19 cellular contexts compared by ENCODE assay signal in genomic region chr10:6513509-6513908, GRCh38.
DNase-seq lines count a peak whose midpoint lies in the region; ATAC-seq and TF ChIP-seq lines count a peak whose summit lies in the region.
"Had no signal": no experiment of that assay in that cellular context is flagged by ENCODE, and none has a peak within 500 bp of the region (broad histone marks: within the 10 kb centered on the region; RNA-seq: fewer than 3 reads in every experiment).

No MANE protein-coding gene starts in this region.

- H3K36me3 ChIP-seq in CD8-positive, alpha-beta memory T cell (ENCODE audit: insufficient read depth, low read length), result peaks cover 35% of the 10 kb centered on the region

- peaks cover 61% of the 10 kb centered on the region for H3K4me1 Mint-ChIP-seq in activated CD4-positive, alpha-beta T cell treated with anti-CD3 and anti-CD28 coated beads, Interleukin-2, amount 10 ng/mL, durations not matched to agents 24 days and 14 days
- peaks cover 59 to 84% (median 78%) of the 10 kb centered on the region in 3 donors for H3K4me1 Mint-ChIP-seq in CD8-positive, alpha-beta memory T cell
- H3K4me1 Mint-ChIP-seq in activated T-helper 17 cell treated with anti-CD3 and anti-CD28 coated beads, Interleukin-2, amount 50 U/mL, for 72 hours, result peaks cover 42% of the 10 kb centered on the region
- H3K4me1 Mint-ChIP-seq in natural killer cell, result peaks cover 57 to 66% of the 10 kb centered on the region in 2 donors
- H3K4me1 Mint-ChIP-seq: IgD-negative memory B cell had no signal

- peak overlapping the region; percentile 75 for H3K4me3 Mint-ChIP-seq in activated CD4-positive, alpha-beta T cell treated with anti-CD3 and anti-CD28 coated beads, Interleukin-2, amount 10 ng/mL, durations not matched to agents 24 days and 14 days
- H3K4me3 Mint-ChIP-seq in CD8-positive, alpha-beta memory T cell, result peak overlapping the region in 6 of 7 donors; percentile 4 to 67 (median 44)
- H3K4me3 Mint-ChIP-seq in activated T-helper 17 cell treated with anti-CD3 and anti-CD28 coated beads, Interleukin-2, amount 50 U/mL, for 72 hours, result peak overlapping the region; percentile 63
- peak overlapping the region; percentile 59 for H3K4me3 Mint-ChIP-seq in natural killer cell

- no peaks in the 10 kb centered on the region for H3K9me3 ChIP-seq in CD8-positive, alpha-beta memory T cell (ENCODE audit: low read length)

- DNase-seq in activated CD4-positive, alpha-beta T cell treated with anti-CD3 and anti-CD28 coated beads, Interleukin-2, amount 10 ng/mL, durations not matched to agents 24 days and 14 days, result peak; percentile 78
- DNase-seq in activated CD4-positive, alpha-beta T cell treated with anti-CD3 and anti-CD28 coated beads for 48 hours, result no peak
- DNase-seq in CD8-positive, alpha-beta memory T cell, result peak in 1 of 5 donors; percentile 36
- DNase-seq in natural killer cell (no peak), NCI-H510A (lab: John Stamatoyannopoulos, UW) (no peak)
- DNase-seq: DMS 273 treated with DMSO at 0.1 percent for 48 hours, GDM1, MV-4-11, NCI-H2029, NCI-H446 treated with DMSO at 0.1 percent for 48 hours, SW 1271 had no signal

- no peaks in the 10 kb centered on the region for H3K27me3 Mint-ChIP-seq in activated CD4-positive, alpha-beta T cell treated with anti-CD3 and anti-CD28 coated beads, Interleukin-2, amount 10 ng/mL, durations not matched to agents 24 days and 14 days
- H3K27me3 Mint-ChIP-seq in CD8-positive, alpha-beta memory T cell, result no peaks in the 10 kb centered on the region
- H3K27me3 Mint-ChIP-seq in activated T-helper 17 cell treated with anti-CD3 and anti-CD28 coated beads, Interleukin-2, amount 50 U/mL, for 72 hours, result no peaks in the 10 kb centered on the region
- H3K27me3 Mint-ChIP-seq in natural killer cell (ENCODE audit: low read depth in 2 of 2), result no peaks in the 10 kb centered on the region

- peaks cover 71% of the 10 kb centered on the region for H3K36me3 Mint-ChIP-seq in activated CD4-positive, alpha-beta T cell treated with anti-CD3 and anti-CD28 coated beads, Interleukin-2, amount 10 ng/mL, durations not matched to agents 24 days and 14 days (ENCODE audit: low read depth)
- peaks cover 23 to 68% (median 30%) of the 10 kb centered on the region in 3 donors for H3K36me3 Mint-ChIP-seq in CD8-positive, alpha-beta memory T cell
- peaks cover 76% of the 10 kb centered on the region for H3K36me3 Mint-ChIP-seq in activated T-helper 17 cell treated with anti-CD3 and anti-CD28 coated beads, Interleukin-2, amount 50 U/mL, for 72 hours (ENCODE audit: low read depth)
- H3K36me3 Mint-ChIP-seq in natural killer cell, result peaks cover 13% of the 10 kb centered on the region
- H3K36me3 Mint-ChIP-seq: IgD-negative memory B cell had no signal

- no peak for TF ChIP-seq CTCF in natural killer cell (IDR thresholded peaks at IDR 0.05)

- H3K27me3 ChIP-seq in CD8-positive, alpha-beta memory T cell (ENCODE audit: insufficient read depth, low read length, poor library complexity, severe bottlenecking), result no peaks in the 10 kb centered on the region

- peaks cover 43% of the 10 kb centered on the region for H3K4me1 ChIP-seq in CD8-positive, alpha-beta memory T cell (ENCODE audit: insufficient read depth, low read length)
- H3K4me1 ChIP-seq: parathyroid adenoma had no signal

- H3K27ac ChIP-seq in CD8-positive, alpha-beta memory T cell (ENCODE audit: low read depth, low read length), result no peak overlapping the region
- H3K27ac ChIP-seq: HL-60, parathyroid adenoma had no signal

- ATAC-seq in activated T-helper 17 cell treated with anti-CD3 and anti-CD28 coated beads, Interleukin-2, amount 50 U/mL, for 72 hours (replicated peaks), result peak; percentile 93
- ATAC-seq in natural killer cell (peak; percentile 77 to 88 (median 83)), GM21381 (IDR thresholded peaks at IDR 0.05; ENCODE audit: unreplicated experiment) (no peak), GM21576 (IDR thresholded peaks at IDR 0.05; ENCODE audit: unreplicated experiment) (no peak)
- ATAC-seq: GM12878, HCT116 had no signal

- H3K27ac Mint-ChIP-seq in activated CD4-positive, alpha-beta T cell treated with anti-CD3 and anti-CD28 coated beads, Interleukin-2, amount 10 ng/mL, durations not matched to agents 24 days and 14 days, result peak overlapping the region; percentile 91
- H3K27ac Mint-ChIP-seq in CD8-positive, alpha-beta memory T cell, result peak overlapping the region; percentile 67 to 94 (median 86)
- H3K27ac Mint-ChIP-seq in activated T-helper 17 cell treated with anti-CD3 and anti-CD28 coated beads, Interleukin-2, amount 50 U/mL, for 72 hours, result peak overlapping the region; percentile 85
- H3K27ac Mint-ChIP-seq in natural killer cell, result peak overlapping the region; percentile 82 to 91
- H3K27ac Mint-ChIP-seq: IgD-negative memory B cell had no signal

- H3K4me3 ChIP-seq in CD8-positive, alpha-beta memory T cell (ENCODE audit: low read length), result no peak overlapping the region
- H3K4me3 ChIP-seq: GM12878 had no signal

- intact Hi-C loops in activated CD4-positive, alpha-beta T cell treated with anti-CD3 and anti-CD28 coated beads, Interleukin-2, amount 10 ng/mL, durations not matched to agents 24 days and 14 days (cut with micrococcal nuclease), result loop anchor here (1.0 to 2.0 kb wide), 4 partner anchors 9 to 65 kb away; no protein-coding TSS in a partner anchor
- intact Hi-C loops in natural killer cell (cut with micrococcal nuclease), result no loop called here

- H3K9me3 Mint-ChIP-seq in activated CD4-positive, alpha-beta T cell treated with anti-CD3 and anti-CD28 coated beads, Interleukin-2, amount 10 ng/mL, durations not matched to agents 24 days and 14 days, result peaks cover 10% of the 10 kb centered on the region
- no peaks in the 10 kb centered on the region for H3K9me3 Mint-ChIP-seq in CD8-positive, alpha-beta memory T cell
- no peaks in the 10 kb centered on the region for H3K9me3 Mint-ChIP-seq in activated T-helper 17 cell treated with anti-CD3 and anti-CD28 coated beads, Interleukin-2, amount 50 U/mL, for 72 hours
- H3K9me3 Mint-ChIP-seq in natural killer cell, result no peaks in the 10 kb centered on the region

- CTCF ChIA-PET in CD8-positive, alpha-beta memory T cell (lab: Charles Lee), result no interaction called here

- POLR2A ChIA-PET in CD8-positive, alpha-beta memory T cell (lab: Charles Lee), result interaction anchor here (0.7 kb wide), 1 partner anchor 39 kb away, joined by 10 read pairs; no protein-coding TSS in a partner anchor

Comparison
In these comparisons a context has a peak if more than half of its experiments do, and no peak if none do; other contexts are left out.
1. ATAC-seq: peak in activated T-helper 17 cell treated with anti-CD3 and anti-CD28 coated beads, Interleukin-2, amount 50 U/mL, for 72 hours (single experiment) and natural killer cell (3 of 3); none in GM21381 (single experiment) and GM21576 (single experiment).
2. Peak in every context shown above with its lines, with median percentiles within 50 percentile points of each other: H3K27ac Mint-ChIP-seq and H3K4me3 Mint-ChIP-seq.